16 cellular contexts compared by ENCODE assay signal in genomic region chr9:113502427-113503008, GRCh38. TPM values are rescaled to one million over a fixed set of nuclear protein-coding genes. Genes with fewer than 3 reads are reported as not detected.
DNase-seq lines count a peak whose midpoint lies in the region; ATAC-seq and TF ChIP-seq lines count a peak whose summit lies in the region.
"Had no signal": no experiment of that assay in that cellular context is flagged by ENCODE, and none has a peak within 500 bp of the region (broad histone marks: within the 10 kb centered on the region; RNA-seq: fewer than 3 reads in every experiment).

No MANE protein-coding gene starts in this region.

- POLR2A ChIA-PET in SK-N-SH (lab: Yijun Ruan, JAX): no interaction called here

- CTCF ChIA-PET in SK-N-SH (lab: Yijun Ruan, JAX): interaction anchor here (0.7 to 1.4 kb wide), 4 partner anchors 20 to 89 kb away, joined by 3 read pairs; no protein-coding TSS in a partner anchor

- ATAC-seq in SK-N-SH treated with all-trans-retinoic acid at 6 μM for 48 hours (no peak), upper lobe of left lung (ENCODE audit: low FRiP score in 2 of 2) (no peak), HG02623 (IDR thresholded peaks at IDR 0.05; ENCODE audit: unreplicated experiment) (no peak), HG02938 (IDR thresholded peaks at IDR 0.05; ENCODE audit: unreplicated experiment) (no peak)
- ATAC-seq: activated CD8-positive, alpha-beta T cell treated with anti-CD3 and anti-CD28 coated beads, Interleukin-2, amount 10 ng/mL, durations not matched to agents 7 days and 5 days had no signal

- peak; percentile 50 for DNase-seq in SK-N-SH
- no peak for DNase-seq in fibroblast of pulmonary artery (ENCODE audit: low read depth)
- DNase-seq in upper lobe of left lung: no peak
- no peak for DNase-seq in HCEC 1CT
- DNase-seq: 8988T; activated CD8-positive, alpha-beta T cell treated with anti-CD3 and anti-CD28 coated beads, Interleukin-2, amount 10 ng/mL, durations not matched to agents 7 days and 5 days; activated naive CD4-positive, alpha-beta T cell; CD4-positive, alpha-beta memory T cell; Kasumi-1; midbrain; NCI-H187; T1000 had no signal

- WGBS in SK-N-SH (ENCODE audit: low lambda C conversion rate): 89% methylated on average over 3 of the region's 4 CpGs
- 68 to 82% methylated on average over 4 of the region's 4 CpGs for WGBS in upper lobe of left lung, 2 donors

- no peak for TF ChIP-seq POLR2A in upper lobe of left lung (IDR thresholded peaks at IDR 0.05)

- no peak for TF ChIP-seq RAD21 in SK-N-SH (IDR thresholded peaks at IDR 0.05; ENCODE audit: low read length)

- H3K4me1 ChIP-seq in SK-N-SH (ENCODE audit: control insufficient read depth in 1 of 2, insufficient read depth in 2 of 2, low read depth in 1 of 2, low read length in 1 of 2) (peaks cover 0 to 11% of the 10 kb centered on the region in 2 experiments; a peak in 1 of 4 replicates), upper lobe of left lung (peaks cover 4 to 10% (median 6%) of the 10 kb centered on the region in 4 donors)

- no peaks in the 10 kb centered on the region for H3F3A ChIP-seq in SK-N-SH (replicated peaks; ENCODE audit: insufficient read depth)

- H3K4me3 ChIP-seq in SK-N-SH (ENCODE audit: low read depth in 2 of 2, low read length in 1 of 2): no peak overlapping the region
- H3K4me3 ChIP-seq in fibroblast of pulmonary artery (replicated peaks; ENCODE audit: low read depth, low read length): peak overlapping the region; percentile 17
- peak overlapping the region in 3 of 4 donors; percentile 34 to 48 (median 47) for H3K4me3 ChIP-seq in upper lobe of left lung

- H4K20me1 ChIP-seq in SK-N-SH (ENCODE audit: insufficient read depth): no peaks in the 10 kb centered on the region

- no peak overlapping the region for H3K9ac ChIP-seq in SK-N-SH

- H3K27ac ChIP-seq in SK-N-SH (ENCODE audit: low read depth in 2 of 2, low read length in 1 of 2) (no peak overlapping the region), upper lobe of left lung (peak overlapping the region; percentile 65 to 86 (median 78))

- H3K4me3 Mint-ChIP-seq in nephron: no peak overlapping the region
- H3K4me3 Mint-ChIP-seq: activated CD8-positive, alpha-beta T cell treated with anti-CD3 and anti-CD28 coated beads, Interleukin-2, amount 10 ng/mL, durations not matched to agents 7 days and 5 days; CD4-positive, alpha-beta memory T cell had no signal

- peaks cover 5% of the 10 kb centered on the region for H3K27me3 Mint-ChIP-seq in nephron (ENCODE audit: low read depth)
- H3K27me3 Mint-ChIP-seq: CD4-positive, alpha-beta memory T cell had no signal

- H3K36me3 Mint-ChIP-seq in nephron (ENCODE audit: low read depth): no peaks in the 10 kb centered on the region
- H3K36me3 Mint-ChIP-seq: CD4-positive, alpha-beta memory T cell had no signal

- no peak for TF ChIP-seq CTCF in SK-N-SH (IDR thresholded peaks at IDR 0.05)
- no peak for TF ChIP-seq CTCF in fibroblast of pulmonary artery (IDR thresholded peaks at IDR 0.05; ENCODE audit: low read length, missing control alignments)
- no peak for TF ChIP-seq CTCF in nephron (IDR thresholded peaks at IDR 0.05; ENCODE audit: unreplicated experiment in 3 of 3)
- no peak for TF ChIP-seq CTCF in upper lobe of left lung (IDR thresholded peaks at IDR 0.05)

- H3K4me1 Mint-ChIP-seq in nephron: peaks cover 28% of the 10 kb centered on the region

- no peaks in the 10 kb centered on the region for H3K79me2 ChIP-seq in SK-N-SH (ENCODE audit: insufficient read depth)

- no peaks in the 10 kb centered on the region for H3K9me2 ChIP-seq in SK-N-SH

- no peaks in the 10 kb centered on the region for H3K27me3 ChIP-seq in SK-N-SH (ENCODE audit: insufficient read depth)
- H3K27me3 ChIP-seq in upper lobe of left lung: no peaks in the 10 kb centered on the region

- TF ChIP-seq EP300 in SK-N-SH (IDR thresholded peaks at IDR 0.05; ENCODE audit: borderline replicate concordance in 1 of 2, low read depth in 1 of 2, low read length in 1 of 2): no peak
- TF ChIP-seq EP300 in upper lobe of left lung (IDR thresholded peaks at IDR 0.05): no peak

- H3K36me3 ChIP-seq in SK-N-SH (replicated peaks in 1 of 2; ENCODE audit: control insufficient read depth in 1 of 2, insufficient read depth in 2 of 2, low read length in 1 of 2) (no peaks in the 10 kb centered on the region), upper lobe of left lung (peaks cover 0 to 8% (median 3%) of the 10 kb centered on the region in 4 donors)

- no peaks in the 10 kb centered on the region for H3K9me3 Mint-ChIP-seq in nephron
- H3K9me3 Mint-ChIP-seq: CD4-positive, alpha-beta memory T cell had no signal

- no peak overlapping the region for H3K4me2 ChIP-seq in SK-N-SH

- H3K9me3 ChIP-seq in SK-N-SH (no peaks in the 10 kb centered on the region), upper lobe of left lung (no peaks in the 10 kb centered on the region)

- peak overlapping the region; percentile 19 to 81 (median 70) for H3K27ac Mint-ChIP-seq in nephron

- H2AFZ ChIP-seq in SK-N-SH (ENCODE audit: low read depth): no peak overlapping the region

TF ChIP-seq in SK-N-SH, 30 proteins besides CTCF, POLR2A, EP300 and RAD21:
- no peak for TF ChIP-seq TEAD4 (IDR thresholded peaks at IDR 0.05; ENCODE audit: borderline replicate concordance, insufficient read depth)

TF ChIP-seq in SK-N-SH treated with all-trans-retinoic acid at 6 μM for 48 hours, 23 proteins besides CTCF, POLR2A, EP300 and RAD21:
- TF ChIP-seq TOX (CRISPR knock-in tag; IDR thresholded peaks at IDR 0.05; ENCODE audit: borderline replicate concordance) (no peak), ZNF8 (CRISPR knock-in tag; IDR thresholded peaks at IDR 0.05) (no peak), ZNF565 (CRISPR knock-in tag; conservative IDR thresholded peaks at IDR 0.05; ENCODE audit: low read depth) (no peak), ZNF70 (CRISPR knock-in tag; IDR thresholded peaks at IDR 0.05) (no peak), RARB (CRISPR knock-in tag; IDR thresholded peaks at IDR 0.05) (no peak), ISL1 (CRISPR knock-in tag; IDR thresholded peaks at IDR 0.05) (no peak), TCF4 (CRISPR knock-in tag; IDR thresholded peaks at IDR 0.05; ENCODE audit: borderline replicate concordance) (no peak)
- TF ChIP-seq, protein P1, sequence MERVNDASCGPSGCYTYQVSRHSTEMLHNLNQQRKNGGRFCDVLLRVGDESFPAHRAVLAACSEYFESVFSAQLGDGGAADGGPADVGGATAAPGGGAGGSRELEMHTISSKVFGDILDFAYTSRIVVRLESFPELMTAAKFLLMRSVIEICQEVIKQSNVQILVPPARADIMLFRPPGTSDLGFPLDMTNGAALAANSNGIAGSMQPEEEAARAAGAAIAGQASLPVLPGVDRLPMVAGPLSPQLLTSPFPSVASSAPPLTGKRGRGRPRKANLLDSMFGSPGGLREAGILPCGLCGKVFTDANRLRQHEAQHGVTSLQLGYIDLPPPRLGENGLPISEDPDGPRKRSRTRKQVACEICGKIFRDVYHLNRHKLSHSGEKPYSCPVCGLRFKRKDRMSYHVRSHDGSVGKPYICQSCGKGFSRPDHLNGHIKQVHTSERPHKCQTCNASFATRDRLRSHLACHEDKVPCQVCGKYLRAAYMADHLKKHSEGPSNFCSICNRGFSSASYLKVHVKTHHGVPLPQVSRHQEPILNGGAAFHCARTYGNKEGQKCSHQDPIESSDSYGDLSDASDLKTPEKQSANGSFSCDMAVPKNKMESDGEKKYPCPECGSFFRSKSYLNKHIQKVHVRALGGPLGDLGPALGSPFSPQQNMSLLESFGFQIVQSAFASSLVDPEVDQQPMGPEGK (CRISPR knock-in tag; IDR thresholded peaks at IDR 0.05; ENCODE audit: borderline replicate concordance): no peak

RNA-seq across cellular contexts. Expression of gene RGS3, which starts 39.0 kb away (rescaled TPM):
- 50.6 and 60.7 TPM in 2 replicates for polyA plus RNA-seq in SK-N-SH (2012; rRNA removed)
- 30.9 and 42.1 TPM in 2 replicates for polyA plus RNA-seq in SK-N-SH (2012; cell fraction: cytosol; rRNA removed)
- polyA plus RNA-seq in SK-N-SH (2012; cell fraction: nucleus; rRNA removed): 66.8 and 95.4 TPM in 2 replicates
- total RNA-seq in upper lobe of left lung: 10 to 100 TPM; 60.3 to 93.2 (median 72.6) TPM

Comparison
In these comparisons a context has a peak if more than half of its experiments do, and no peak if none do; other contexts are left out.
1. H3K27ac ChIP-seq: peak in upper lobe of left lung (4 of 4); none in SK-N-SH (0 of 2).
2. H3K4me3 ChIP-seq: peak in fibroblast of pulmonary artery (single experiment) and upper lobe of left lung (3 of 4); none in SK-N-SH (0 of 2).